In the genomic region with DNA sequence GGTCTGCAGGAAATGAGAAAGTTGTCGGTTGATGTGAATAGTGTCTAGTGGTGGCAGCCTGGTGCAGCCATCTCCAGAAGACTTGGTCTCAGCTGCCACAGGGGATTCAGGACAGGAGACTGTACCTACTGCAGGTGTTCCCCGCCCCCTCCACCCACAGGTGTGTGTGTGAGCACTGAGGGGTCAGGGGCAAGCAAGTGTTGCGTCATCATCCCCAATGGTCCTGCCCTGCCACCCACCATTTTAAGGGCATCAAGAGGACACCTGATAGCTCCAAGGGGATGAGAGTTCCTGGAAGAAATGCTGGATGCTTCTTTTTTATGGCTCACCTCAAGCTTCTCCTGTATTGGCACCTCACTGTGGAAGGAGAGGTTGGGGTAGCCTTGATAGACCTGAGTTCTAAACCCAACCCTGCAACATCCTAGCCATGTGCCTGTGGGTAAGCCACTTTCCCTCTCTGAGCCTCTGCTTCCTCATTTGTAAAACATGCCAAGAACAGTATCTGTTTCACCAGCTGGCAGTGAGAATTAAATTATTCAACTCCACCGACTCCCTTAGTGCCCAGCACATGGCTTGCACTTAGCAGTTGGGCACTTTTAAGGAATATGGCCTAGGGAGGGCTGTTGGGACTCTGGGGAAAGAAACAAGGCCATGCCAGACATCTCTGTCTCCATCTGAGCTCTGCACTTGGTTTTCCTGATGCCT, we compare ENCODE assay signal across 19 cellular contexts. TPM values are rescaled to one million over a fixed set of nuclear protein-coding genes. Genes with fewer than 3 reads are reported as not detected.
DNase-seq lines count a peak whose midpoint lies in the region; ATAC-seq, FAIRE-seq and TF ChIP-seq lines count a peak whose summit lies in the region.
"Had no signal": no experiment of that assay in that cellular context is flagged by ENCODE, and none has a peak within 500 bp of the region (broad histone marks: within the 10 kb centered on the region; RNA-seq: fewer than 3 reads in every experiment).

No MANE protein-coding gene starts in this region.

- peak; percentile 85 for DNase-seq in DMS 273 (lab: John Stamatoyannopoulos, UW; ENCODE audit: unreplicated experiment)
- DNase-seq in NCI-H1694 (lab: John Stamatoyannopoulos, UW), result peak; percentile 33
- no peak for DNase-seq in endothelial cell of umbilical vein (ENCODE audit: low read depth, low spot score)
- no peak for DNase-seq in trophoblast cell
- DNase-seq in stimulated activated CD8-positive, alpha-beta memory T cell treated with anti-CD3 and anti-CD28 coated beads, Interleukin-4, amount 100 ng/mL, for 48 hours, result no peak
- DNase-seq in left colon, result no peak
- no peak for DNase-seq in posterior cingulate gyrus
- DNase-seq: activated CD4-positive, alpha-beta T cell treated with anti-CD3 and anti-CD28 coated beads for 48 hours; CD4-positive, CD25-positive, alpha-beta regulatory T cell; effector memory CD8-positive, alpha-beta T cell; midbrain; NCI-H1436 treated with DMSO at 0.1 percent for 48 hours; NCI-H82; stimulated activated CD4-positive, alpha-beta T cell treated with anti-CD3 and anti-CD28 coated beads, Interleukin-4, amount 100 ng/mL, for 4 hours; stimulated activated naive CD4-positive, alpha-beta T cell treated with Interleukin-2 at 50 U/mL for 16 hours had no signal

- H3K27me3 ChIP-seq in endothelial cell of umbilical vein (ENCODE audit: control insufficient read depth in 2 of 2, insufficient read depth in 2 of 2, low read length in 2 of 2), result no peaks in the 10 kb centered on the region
- H3K27me3 ChIP-seq in trophoblast cell (ENCODE audit: insufficient read depth, low read length), result no peaks in the 10 kb centered on the region
- H3K27me3 ChIP-seq: hepatocyte had no signal

- intact Hi-C loops in endothelial cell of umbilical vein (cut with micrococcal nuclease), result no loop called here
- intact Hi-C loops in left colon (cut with DNase I, micrococcal nuclease), result loop anchor here in 1 of 2 donors (5.0 kb wide), 1 partner anchor 43 kb away; a partner anchor contains a TSS
- intact Hi-C loops in posterior cingulate gyrus (cut with DNase I), result loop anchor here (5.0 kb wide), 1 partner anchor 532 kb away; a partner anchor contains a TSS

- H3K27ac ChIP-seq in endothelial cell of umbilical vein (ENCODE audit: insufficient read depth, low read depth, low read length) (peak overlapping the region; percentile 27), trophoblast cell (ENCODE audit: low read depth, low read length) (no peak overlapping the region)
- H3K27ac ChIP-seq: hepatocyte, SK-N-MC had no signal

- H4K20me1 ChIP-seq in endothelial cell of umbilical vein (replicated peaks; ENCODE audit: control insufficient read depth, extremely low read depth, insufficient read depth, low read length), result no peaks in the 10 kb centered on the region

- no peak overlapping the region for H3K4me2 ChIP-seq in endothelial cell of umbilical vein (ENCODE audit: insufficient read depth, low read length)
- H3K4me2 ChIP-seq in trophoblast cell (ENCODE audit: low read length), result no peak overlapping the region
- H3K4me2 ChIP-seq: hepatocyte had no signal

- H3K9ac ChIP-seq in endothelial cell of umbilical vein (replicated peaks; ENCODE audit: extremely low read depth, insufficient read depth, low read length), result no peak overlapping the region
- no peak overlapping the region for H3K9ac ChIP-seq in trophoblast cell (ENCODE audit: low read length)

- TF ChIP-seq POLR2A in endothelial cell of umbilical vein (IDR thresholded peaks at IDR 0.05; ENCODE audit: low read depth, low read length), result no peak

- POLR2A ChIA-PET in endothelial cell of umbilical vein (lab: Charles Lee), result interaction anchor here (0.7 kb wide), 1 partner anchor 42 kb away, joined by 3 read pairs; no protein-coding TSS in a partner anchor

- H3K4me1 ChIP-seq in endothelial cell of umbilical vein (ENCODE audit: control insufficient read depth, extremely low read depth, insufficient read depth, low read length) (peaks cover 53% of the 10 kb centered on the region), trophoblast cell (ENCODE audit: control insufficient read depth in 1 of 2, insufficient read depth in 2 of 2, low read length in 2 of 2) (peaks cover 27 to 33% of the 10 kb centered on the region in 2 experiments)

- H3K79me1 ChIP-seq in trophoblast cell (ENCODE audit: low read length), result peaks cover 22% of the 10 kb centered on the region

- H2BK120ac ChIP-seq in trophoblast cell (ENCODE audit: insufficient read depth, low read length, poor library complexity), result no peak overlapping the region

- H4K8ac ChIP-seq in trophoblast cell (ENCODE audit: low read depth, low read length), result no peak overlapping the region

- H3K23ac ChIP-seq in trophoblast cell (ENCODE audit: low read length), result no peak overlapping the region

- H3K36me3 ChIP-seq in endothelial cell of umbilical vein (ENCODE audit: control insufficient read depth in 2 of 2, extremely low read depth in 1 of 2, insufficient read depth in 2 of 2, low read length in 2 of 2), result no peaks in the 10 kb centered on the region
- H3K36me3 ChIP-seq in trophoblast cell (ENCODE audit: control insufficient read depth in 1 of 2, insufficient read depth in 2 of 2, low read length in 2 of 2), result no peaks in the 10 kb centered on the region

- no peak overlapping the region for H3K18ac ChIP-seq in trophoblast cell (ENCODE audit: low read length)

- H2AK5ac ChIP-seq in trophoblast cell (ENCODE audit: low read length), result no peak overlapping the region

- H3K4ac ChIP-seq in trophoblast cell (ENCODE audit: low read depth, low read length), result no peak overlapping the region

- FAIRE-seq in endothelial cell of umbilical vein (lab: Jason Lieb, UNC), result no peak
- FAIRE-seq: G401.6 had no signal

- dilution Hi-C loops in endothelial cell of umbilical vein (cut with MboI; ENCODE audit: extremely low pct_ligation_motif_present, low sequenced_read_pairs), result no loop called here

- peak overlapping the region; percentile 25 for H2BK12ac ChIP-seq in trophoblast cell (ENCODE audit: low read length)

- WGBS in trophoblast cell (ENCODE audit: extremely low coverage, insufficient coverage, insufficient read length), result no CpG with 5 or more reads among the region's 4 CpGs

- H2AFZ ChIP-seq in endothelial cell of umbilical vein (ENCODE audit: low read depth, low read length) (no peak overlapping the region), trophoblast cell (ENCODE audit: insufficient read depth, low read length, poor library complexity) (no peak overlapping the region)
- H2AFZ ChIP-seq: hepatocyte had no signal

- ATAC-seq in left colon (no peak), HG02798 (IDR thresholded peaks at IDR 0.05; ENCODE audit: poor library complexity, unreplicated experiment) (no peak)
- ATAC-seq: effector memory CD8-positive, alpha-beta T cell had no signal

- H3K79me2 ChIP-seq in endothelial cell of umbilical vein (ENCODE audit: control insufficient read depth, insufficient read depth, low read length) (no peaks in the 10 kb centered on the region), trophoblast cell (ENCODE audit: control insufficient read depth, insufficient read depth, low read length, poor library complexity) (peaks cover 4% of the 10 kb centered on the region)
- H3K79me2 ChIP-seq: hepatocyte had no signal

- peak overlapping the region; percentile 9 for H3K14ac ChIP-seq in trophoblast cell (ENCODE audit: low read length)

- no peaks in the 10 kb centered on the region for H3K9me3 ChIP-seq in endothelial cell of umbilical vein (replicated peaks; ENCODE audit: control insufficient read depth, insufficient read depth, low read length)
- no peaks in the 10 kb centered on the region for H3K9me3 ChIP-seq in trophoblast cell (ENCODE audit: insufficient read depth, low read depth, low read length)

- CTCF ChIA-PET in endothelial cell of umbilical vein (lab: Charles Lee), result interaction anchor here (0.6 to 10.4 kb wide), 4 partner anchors 12 to 48 kb away, joined by 3 to 171 read pairs (median 4); no protein-coding TSS in a partner anchor

- BruUV-seq in endothelial cell of umbilical vein (replicated peaks; lab: Mats Ljungman, UMichigan), result no TSS peak

- no peak overlapping the region for H2BK5ac ChIP-seq in trophoblast cell (ENCODE audit: low read depth, low read length, poor library complexity)

- H3K4me3 ChIP-seq in endothelial cell of umbilical vein (replicated peaks in 1 of 3; ENCODE audit: insufficient read depth in 1 of 3, low read depth in 1 of 3, low read length in 3 of 3), result no peak overlapping the region
- H3K4me3 ChIP-seq in trophoblast cell (ENCODE audit: low read depth, low read length), result no peak overlapping the region
- H3K4me3 ChIP-seq: hepatocyte, SK-N-MC had no signal

- no peak overlapping the region for H4K91ac ChIP-seq in trophoblast cell (ENCODE audit: low read depth, low read length)

- H4K12ac ChIP-seq in trophoblast cell (ENCODE audit: low read depth, low read length), result no peak overlapping the region

- H3K9me1 ChIP-seq in endothelial cell of umbilical vein (replicated peaks; ENCODE audit: control insufficient read depth, extremely low read depth, insufficient read depth, low read length), result no peaks in the 10 kb centered on the region

- no peak for TF ChIP-seq CTCF in endothelial cell of umbilical vein (IDR thresholded peaks at IDR 0.05; ENCODE audit: extremely low read depth in 1 of 2, insufficient read depth in 1 of 2, low read depth in 1 of 2, low read length in 2 of 2)

RNA-seq across cellular contexts. Expression of a gene that starts 6.1 kb away (rescaled TPM):
- total RNA-seq in endothelial cell of umbilical vein (1.4 and 2.1 TPM in 2 replicates), left colon (not detected)
- polyA plus RNA-seq in endothelial cell of umbilical vein, result 0.21 and 0.94 TPM in 2 replicates
- 0.12 TPM in 1 of 2 replicates, not detected in the other for polyA plus RNA-seq in endothelial cell of umbilical vein (2011; cell fraction: cytosol; rRNA removed)
- 0.36 and 0.84 TPM in 2 replicates for polyA plus RNA-seq in endothelial cell of umbilical vein (2011; cell fraction: nucleus; rRNA removed)
- polyA plus RNA-seq in endothelial cell of umbilical vein (2012), result 0.48 and 0.59 TPM in 2 replicates
- not detected in 2 replicates for polyA minus RNA-seq in endothelial cell of umbilical vein
- not detected for polyA minus RNA-seq in endothelial cell of umbilical vein (2011; cell fraction: cytosol; rRNA and poly(A)+ RNA removed)
- polyA minus RNA-seq in endothelial cell of umbilical vein (2011; cell fraction: nucleus; rRNA and poly(A)+ RNA removed), result 2.5 and 9.7 TPM in 2 replicates
- polyA plus RNA-seq in trophoblast cell (2013), result 0.11 and 0.12 TPM in 2 replicates
- total RNA-seq: CD4-positive, CD25-positive, alpha-beta regulatory T cell; hepatocyte had no signal
- polyA plus RNA-seq: CD4-positive, CD25-positive, alpha-beta regulatory T cell; hepatocyte had no signal

RNA-seq across cellular contexts. Expression of a gene that starts 41.7 kb away (rescaled TPM):
- total RNA-seq in endothelial cell of umbilical vein (1,084 and 1,141 TPM in 2 replicates), left colon (100 to 1,000 TPM; 271 to 585 TPM)
- 898 and 992 TPM in 2 replicates for polyA plus RNA-seq in endothelial cell of umbilical vein
- 1,189 and 1,210 TPM in 2 replicates for polyA plus RNA-seq in endothelial cell of umbilical vein (2011; cell fraction: cytosol; rRNA removed)
- polyA plus RNA-seq in endothelial cell of umbilical vein (2011; cell fraction: nucleus; rRNA removed), result 468 and 574 TPM in 2 replicates
- 1,678 and 2,079 TPM in 2 replicates for polyA plus RNA-seq in endothelial cell of umbilical vein (2012)
- 1,358 and 1,650 TPM in 2 replicates for polyA minus RNA-seq in endothelial cell of umbilical vein
- 111 TPM for polyA minus RNA-seq in endothelial cell of umbilical vein (2011; cell fraction: cytosol; rRNA and poly(A)+ RNA removed)
- polyA minus RNA-seq in endothelial cell of umbilical vein (2011; cell fraction: nucleus; rRNA and poly(A)+ RNA removed), result 286 and 554 TPM in 2 replicates
- polyA plus RNA-seq in trophoblast cell (2013), result 205 and 208 TPM in 2 replicates

Comparison
In these comparisons a context has a peak if more than half of its experiments do, and no peak if none do; other contexts are left out.
1. DNase-seq: peak in DMS 273 (single experiment) and NCI-H1694 (single experiment); none in endothelial cell of umbilical vein (single experiment), trophoblast cell (0 of 2), stimulated activated CD8-positive, alpha-beta memory T cell treated with anti-CD3 and anti-CD28 coated beads, Interleukin-4, amount 100 ng/mL, for 48 hours (single experiment), left colon (0 of 2) and posterior cingulate gyrus (0 of 10).